21 cellular contexts compared by ENCODE assay signal in genomic region chr1:21007876-21008275, GRCh38.
"Had no signal": no experiment of that assay in that cellular context is flagged by ENCODE, and none has a peak within 500 bp of the region (broad histone marks: within the 10 kb centered on the region; RNA-seq: fewer than 3 reads in every experiment).

No MANE protein-coding gene starts in this region.

- H3K27me3 ChIP-seq: hepatocyte, neural progenitor cell, ovary, right atrium auricular region, sigmoid colon, testis, transverse colon had no signal

- DNase-seq: effector CD4-positive, alpha-beta T cell; endodermal cell; foreskin melanocyte; head of caudate nucleus; kidney glomerular epithelial cell; nucleus accumbens; ovary; sigmoid colon; stimulated activated CD4-positive, alpha-beta T cell treated with anti-CD3 and anti-CD28 coated beads, Interleukin-2, amount 100 ng/mL, for 24 hours; stimulated activated CD4-positive, alpha-beta T cell treated with anti-CD3 and anti-CD28 coated beads, Interleukin-4, amount 100 ng/mL, for 4 hours; stimulated activated naive B cell treated with anti-CD40 and anti-IgM and Interleukin-4, amounts not matched to agents 10 μg/mL and 1 μg/mL and 100 μg/mL, for 72 hours; stimulated activated naive CD8-positive, alpha-beta T cell treated with anti-CD3 and anti-CD28 coated beads, Interleukin-15, amount 100 ng/mL, for 72 hours; testis; transverse colon had no signal

- H3K4me3 ChIP-seq: coronary artery, hepatocyte, neural progenitor cell, ovary, right atrium auricular region, sigmoid colon, skin epidermis, testis, transverse colon had no signal

- H3K27ac ChIP-seq: coronary artery, hepatocyte, neural progenitor cell, ovary, right atrium auricular region, sigmoid colon, skin epidermis, testis, transverse colon had no signal

- H3K36me3 Mint-ChIP-seq: mesothelial cell of epicardium; natural killer cell treated with Interleukin-12 subunit alpha and Interleukin-12 subunit beta and Interleukin-15 and Interleukin-18, amount 100 ng/mL, for 72 hours; neural progenitor cell had no signal

- ATAC-seq: natural killer cell treated with Interleukin-12 subunit alpha and Interleukin-12 subunit beta and Interleukin-15 and Interleukin-18, amount 100 ng/mL, for 72 hours; stimulated activated naive B cell treated with anti-CD40 and anti-IgM and Interleukin-4, amounts not matched to agents 10 μg/mL and 1 μg/mL and 100 μg/mL, for 72 hours; stimulated activated naive CD8-positive, alpha-beta T cell treated with anti-CD3 and anti-CD28 coated beads, Interleukin-15, amount 100 ng/mL, for 72 hours had no signal

- H3K9me3 ChIP-seq: ovary, right atrium auricular region, sigmoid colon, testis, transverse colon had no signal

- H3K4me3 Mint-ChIP-seq: endodermal cell; mesothelial cell of epicardium; natural killer cell treated with Interleukin-12 subunit alpha and Interleukin-12 subunit beta and Interleukin-15 and Interleukin-18, amount 100 ng/mL, for 72 hours; neural progenitor cell; stimulated activated naive B cell treated with anti-CD40 and anti-IgM and Interleukin-4, amounts not matched to agents 10 μg/mL and 1 μg/mL and 100 μg/mL, for 72 hours; stimulated activated naive CD8-positive, alpha-beta T cell treated with anti-CD3 and anti-CD28 coated beads, Interleukin-15, amount 100 ng/mL, for 72 hours had no signal

- H3K27ac Mint-ChIP-seq: endodermal cell; mesothelial cell of epicardium; natural killer cell treated with Interleukin-12 subunit alpha and Interleukin-12 subunit beta and Interleukin-15 and Interleukin-18, amount 100 ng/mL, for 72 hours; neural progenitor cell; stimulated activated naive B cell treated with anti-CD40 and anti-IgM and Interleukin-4, amounts not matched to agents 10 μg/mL and 1 μg/mL and 100 μg/mL, for 72 hours; stimulated activated naive CD8-positive, alpha-beta T cell treated with anti-CD3 and anti-CD28 coated beads, Interleukin-15, amount 100 ng/mL, for 72 hours had no signal

- H3K36me3 ChIP-seq: neural progenitor cell, ovary, right atrium auricular region, sigmoid colon, transverse colon had no signal

- H3K27me3 Mint-ChIP-seq: natural killer cell treated with Interleukin-12 subunit alpha and Interleukin-12 subunit beta and Interleukin-15 and Interleukin-18, amount 100 ng/mL, for 72 hours; stimulated activated naive B cell treated with anti-CD40 and anti-IgM and Interleukin-4, amounts not matched to agents 10 μg/mL and 1 μg/mL and 100 μg/mL, for 72 hours; stimulated activated naive CD8-positive, alpha-beta T cell treated with anti-CD3 and anti-CD28 coated beads, Interleukin-15, amount 100 ng/mL, for 72 hours had no signal

- H3K9me3 Mint-ChIP-seq: endodermal cell; mesothelial cell of epicardium; natural killer cell treated with Interleukin-12 subunit alpha and Interleukin-12 subunit beta and Interleukin-15 and Interleukin-18, amount 100 ng/mL, for 72 hours; neural progenitor cell; stimulated activated naive B cell treated with anti-CD40 and anti-IgM and Interleukin-4, amounts not matched to agents 10 μg/mL and 1 μg/mL and 100 μg/mL, for 72 hours; stimulated activated naive CD8-positive, alpha-beta T cell treated with anti-CD3 and anti-CD28 coated beads, Interleukin-15, amount 100 ng/mL, for 72 hours had no signal

- H3K4me1 Mint-ChIP-seq: stimulated activated naive CD8-positive, alpha-beta T cell treated with anti-CD3 and anti-CD28 coated beads, Interleukin-15, amount 100 ng/mL, for 72 hours had no signal
